In genomic region chr16:3022208-3022696, GRCh38 we compare ENCODE assay signal across 8 cellular contexts. TPM values are rescaled to one million over a fixed set of nuclear protein-coding genes. Genes with fewer than 3 reads are reported as not detected.
DNase-seq lines count a peak whose midpoint lies in the region; ATAC-seq lines count a peak whose summit lies in the region.

No MANE protein-coding gene starts in this region.

- ATAC-seq in GM19023 (IDR thresholded peaks at IDR 0.05; ENCODE audit: unreplicated experiment) (no peak), HG03354 (IDR thresholded peaks at IDR 0.05; ENCODE audit: poor library complexity, severe bottlenecking, unreplicated experiment) (no peak)

- H4K8ac ChIP-seq in mesendoderm (ENCODE audit: low read depth, low read length): no peak overlapping the region

- H3K9ac ChIP-seq in mesendoderm (ENCODE audit: low read length): peak overlapping the region; percentile 90

- peaks cover 12% of the 10 kb centered on the region for H3K4me1 ChIP-seq in mesendoderm (ENCODE audit: control insufficient read depth, low read depth, low read length)

- H3K56ac ChIP-seq in mesendoderm (ENCODE audit: low read length): peak overlapping the region; percentile 97

- H3K4me3 ChIP-seq in mesendoderm (ENCODE audit: low read length): peak overlapping the region; percentile 5

- H3K79me2 ChIP-seq in mesendoderm (ENCODE audit: control insufficient read depth, insufficient read depth, low read length): peaks cover 8% of the 10 kb centered on the region

- H3K27ac ChIP-seq in mesendoderm (ENCODE audit: low read depth, low read length): peak overlapping the region; percentile 98

- no CpG with 5 or more reads among the region's 8 CpGs for WGBS in mesendoderm (ENCODE audit: extremely low coverage, insufficient coverage, low lambda C conversion rate)

- H2BK120ac ChIP-seq in mesendoderm (ENCODE audit: low read depth, low read length): no peak overlapping the region

- peak overlapping the region; percentile 69 for H3K18ac ChIP-seq in mesendoderm (ENCODE audit: low read length)

- H3K4me2 ChIP-seq in mesendoderm (ENCODE audit: low read length): peak overlapping the region; percentile 85

- peak overlapping the region; percentile 91 for H2BK5ac ChIP-seq in mesendoderm (ENCODE audit: low read length)

- H2AK5ac ChIP-seq in mesendoderm (ENCODE audit: low read length): peak overlapping the region; percentile 78

- peaks cover 5% of the 10 kb centered on the region for H3K79me1 ChIP-seq in mesendoderm (ENCODE audit: low read length)

- peak overlapping the region; percentile 58 for H3K4ac ChIP-seq in mesendoderm (ENCODE audit: low read depth, low read length)

- H3K27me3 ChIP-seq in mesendoderm (ENCODE audit: insufficient read depth, low read length, poor library complexity): no peaks in the 10 kb centered on the region

- H4K5ac ChIP-seq in mesendoderm (ENCODE audit: low read length): no peak overlapping the region

- H2BK15ac ChIP-seq in mesendoderm (replicated peaks; ENCODE audit: low read depth): no peak overlapping the region

- DNase-seq in Caki2 (ENCODE audit: low read depth): peak; percentile 97
- DNase-seq in NCI-H2196 (lab: John Stamatoyannopoulos, UW; ENCODE audit: unreplicated experiment): peak; percentile 57
- DNase-seq in activated CD8-positive, alpha-beta memory T cell treated with anti-CD3 and anti-CD28 coated beads for 4 hours (ENCODE audit: low read depth in 2 of 2): peak; percentile 84
- DNase-seq in effector CD4-positive, alpha-beta T cell: peak; percentile 77
- peak; percentile 98 for DNase-seq in mesendoderm
- peak; percentile 82 for DNase-seq in stimulated activated CD8-positive, alpha-beta memory T cell treated with anti-CD3 and anti-CD28 coated beads, Interleukin-12 subunit alpha, Interleukin-12 subunit beta, amount 100 ng/mL, for 24 hours (ENCODE audit: extremely low read depth)

- in situ Hi-C loops in Caki2 (cut with HindIII; ENCODE audit: low pct_unique_long_range_greater_than_20kb, low sequenced_read_pairs): no loop called here

- peak overlapping the region; percentile 48 for H3K23ac ChIP-seq in mesendoderm (ENCODE audit: low read length)

- H3K36me3 ChIP-seq in mesendoderm (ENCODE audit: control insufficient read depth, insufficient read depth, low read length): peaks cover 8% of the 10 kb centered on the region

RNA-seq across cellular contexts. Expression of gene HCFC1R1, which starts 1.5 kb away (rescaled TPM):
- total RNA-seq in Caki2 (2014; rRNA removed; shearing (Covaris generic); ENCODE audit: low replicate concordance): 461 and 685 TPM in 2 replicates
- polyA plus RNA-seq in mesendoderm (2013, experiment 1 of 2): 73.7 TPM
- polyA plus RNA-seq in mesendoderm (2013, experiment 2 of 2): 75.5 TPM

RNA-seq across cellular contexts. Expression of gene THOC6, which starts 1.6 kb away (rescaled TPM):
- 247 and 252 TPM in 2 replicates for total RNA-seq in Caki2 (2014; rRNA removed; shearing (Covaris generic); ENCODE audit: low replicate concordance)
- 38.1 TPM for polyA plus RNA-seq in mesendoderm (2013, experiment 1 of 2)
- polyA plus RNA-seq in mesendoderm (2013, experiment 2 of 2): 37.5 TPM

RNA-seq across cellular contexts. Expression of gene TNFRSF12A, which starts 2.1 kb away (rescaled TPM):
- total RNA-seq in Caki2 (2014; rRNA removed; shearing (Covaris generic); ENCODE audit: low replicate concordance): 975 and 1,222 TPM in 2 replicates
- polyA plus RNA-seq in mesendoderm (2013, experiment 1 of 2): 126 TPM
- polyA plus RNA-seq in mesendoderm (2013, experiment 2 of 2): 126 TPM

RNA-seq across cellular contexts. Expression of gene CLDN6, which starts 4.3 kb away (rescaled TPM):
- not detected in 2 replicates for total RNA-seq in Caki2 (2014; rRNA removed; shearing (Covaris generic); ENCODE audit: low replicate concordance)
- polyA plus RNA-seq in mesendoderm (2013, experiment 1 of 2): 508 TPM
- polyA plus RNA-seq in mesendoderm (2013, experiment 2 of 2): 491 TPM

RNA-seq across cellular contexts. Expression of gene CLDN9, which starts 9.5 kb away (rescaled TPM):
- 0.07 TPM in 1 of 2 replicates, not detected in the other for total RNA-seq in Caki2 (2014; rRNA removed; shearing (Covaris generic); ENCODE audit: low replicate concordance)
- 0.20 TPM for polyA plus RNA-seq in mesendoderm (2013, experiment 1 of 2)
- polyA plus RNA-seq in mesendoderm (2013, experiment 2 of 2): 0.15 TPM
